ENCODE assay signal across 1 cellular context in the genomic region with DNA sequence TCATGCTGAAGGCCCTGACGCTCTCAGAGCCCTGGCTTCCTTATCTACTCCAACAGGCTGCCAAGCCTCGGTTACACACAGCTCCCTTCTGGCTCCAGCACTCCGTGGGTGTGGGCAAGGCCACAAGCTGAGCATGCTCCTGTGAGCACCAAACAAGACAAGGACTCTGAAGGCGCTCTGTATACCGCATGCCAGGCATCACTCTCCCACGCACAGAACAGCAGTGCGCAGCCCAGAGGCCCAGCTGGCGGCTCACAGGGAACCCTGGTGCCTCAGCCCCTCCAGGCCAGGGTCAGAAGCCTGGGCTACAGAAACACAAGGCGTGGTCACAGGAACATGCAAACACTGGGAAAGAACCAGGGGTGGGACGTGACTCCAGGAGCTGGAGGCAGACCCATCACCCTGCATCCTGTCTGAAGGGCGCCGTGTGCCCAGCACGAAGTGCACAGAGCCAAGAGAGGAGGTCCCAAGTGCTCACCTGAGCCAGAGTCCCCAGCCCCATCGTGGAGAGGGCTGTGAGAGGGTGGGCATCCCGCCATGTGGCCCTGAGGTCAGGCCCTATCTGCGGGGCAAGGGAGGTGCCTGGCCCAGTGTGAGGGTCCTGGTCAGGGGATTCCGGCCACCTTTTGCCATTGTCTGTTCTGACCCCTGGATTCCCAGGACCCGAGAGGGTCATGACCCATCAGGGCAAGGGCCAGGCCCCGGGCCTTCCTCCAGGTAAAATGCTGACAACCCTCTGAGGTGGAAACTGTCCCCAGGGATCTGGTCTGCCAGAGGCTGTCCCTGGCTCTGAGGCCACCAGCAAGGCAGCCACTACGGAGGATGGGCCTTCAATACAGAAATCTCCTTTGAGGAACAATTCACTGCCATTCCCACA.
TF ChIP-seq lines count a peak whose summit lies in the region.

No MANE protein-coding gene starts in this region.

TF ChIP-seq in GM23338, 12 proteins besides CTCF, POLR2A, EP300 and RAD21 (continued from another document):
- no peak for TF ChIP-seq ZNF462 (CRISPR knock-in tag; IDR thresholded peaks at IDR 0.05)
- TF ChIP-seq STAT1 (IDR thresholded peaks at IDR 0.05; ENCODE audit: unreplicated experiment), result no peak
- TF ChIP-seq POLR2AphosphoS5 (IDR thresholded peaks at IDR 0.05; ENCODE audit: low read depth), result no peak
- no peak for TF ChIP-seq ZNF331 (CRISPR knock-in tag; IDR thresholded peaks at IDR 0.05; ENCODE audit: low read depth)
- no peak for TF ChIP-seq REST (IDR thresholded peaks at IDR 0.05; ENCODE audit: unreplicated experiment)
- TF ChIP-seq ZNF114 (CRISPR knock-in tag; IDR thresholded peaks at IDR 0.05), result no peak
- TF ChIP-seq EZH2phosphoT487 (IDR thresholded peaks at IDR 0.05; ENCODE audit: unreplicated experiment), result no peak
- no peak for TF ChIP-seq JUNB (IDR thresholded peaks at IDR 0.05; ENCODE audit: unreplicated experiment)
- TF ChIP-seq EZH2 (IDR thresholded peaks at IDR 0.05; ENCODE audit: low read depth, unreplicated experiment), result no peak
